ENCODE assay signal across 16 cellular contexts in the genomic region with DNA sequence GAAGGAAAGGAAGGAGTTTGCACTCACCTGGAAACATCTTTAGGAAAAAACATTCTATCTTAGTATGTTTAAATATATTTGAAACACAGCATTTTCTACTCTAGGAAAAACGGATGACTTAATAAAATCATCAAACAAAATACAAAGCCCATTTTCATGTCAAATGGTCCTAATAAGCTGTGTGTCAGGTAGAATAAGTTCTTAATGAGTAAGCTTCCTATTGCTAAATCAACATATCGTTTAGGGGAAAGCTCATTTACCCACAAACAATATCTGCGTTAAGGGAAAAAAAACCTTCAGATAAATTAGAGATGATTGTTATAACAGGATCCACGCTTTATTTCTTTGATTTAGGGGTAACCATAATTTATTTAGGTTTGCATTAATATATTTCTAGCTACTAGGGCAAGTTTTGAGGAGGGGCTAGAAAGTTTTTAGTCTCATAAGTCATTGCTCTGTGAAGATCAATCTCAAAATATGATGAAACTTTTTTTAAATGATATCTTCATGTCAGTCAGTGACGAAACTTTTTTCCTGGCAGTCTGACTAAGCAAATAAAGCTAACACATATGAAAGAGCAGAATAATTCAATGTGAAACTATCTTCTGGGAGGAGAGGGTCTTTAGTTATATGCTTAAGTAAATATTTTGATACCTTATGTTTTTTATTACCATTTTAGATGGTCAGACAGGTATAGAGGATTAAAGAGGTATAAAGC.
DNase-seq lines count a peak whose midpoint lies in the region; ATAC-seq and TF ChIP-seq lines count a peak whose summit lies in the region.
"Had no signal": no experiment of that assay in that cellular context is flagged by ENCODE, and none has a peak within 500 bp of the region (broad histone marks: within the 10 kb centered on the region; RNA-seq: fewer than 3 reads in every experiment).

No MANE protein-coding gene starts in this region.

- H3K79me1 ChIP-seq in trophoblast cell (ENCODE audit: low read length), result peaks cover 11% of the 10 kb centered on the region

- no peak overlapping the region for H3K14ac ChIP-seq in trophoblast cell (ENCODE audit: low read length)

- H3K9ac ChIP-seq in trophoblast cell (ENCODE audit: low read length), result no peak overlapping the region

- no peaks in the 10 kb centered on the region for H3K79me2 ChIP-seq in trophoblast cell (ENCODE audit: control insufficient read depth, insufficient read depth, low read length, poor library complexity)

- H3K4ac ChIP-seq in trophoblast cell (ENCODE audit: low read depth, low read length), result no peak overlapping the region

- no peak overlapping the region for H2AK5ac ChIP-seq in trophoblast cell (ENCODE audit: low read length)

- H3K36me3 ChIP-seq in esophagus (ENCODE audit: control insufficient read depth in 2 of 2, insufficient read depth in 2 of 2, low read length in 1 of 2) (no peaks in the 10 kb centered on the region), trophoblast cell (ENCODE audit: control insufficient read depth in 1 of 2, insufficient read depth in 2 of 2, low read length in 2 of 2) (peaks cover 0 to 4% of the 10 kb centered on the region in 2 experiments)
- H3K36me3 ChIP-seq: gastroesophageal sphincter had no signal

- CTCF ChIA-PET in RWPE1 (lab: Yijun Ruan, JAX), result interaction anchor here (0.6 kb wide), 1 partner anchor 10 kb away, joined by 4 read pairs; no protein-coding TSS in a partner anchor

- POLR2A ChIA-PET in RWPE1 (lab: Yijun Ruan, JAX; ENCODE audit: low non-redundant PET), result no interaction called here

- no peak overlapping the region for H3K23ac ChIP-seq in trophoblast cell (ENCODE audit: low read length)

- no peak for ATAC-seq in HG02571 (IDR thresholded peaks at IDR 0.05; ENCODE audit: unreplicated experiment)
- ATAC-seq in left colon, result no peak
- ATAC-seq: activated CD8-positive, alpha-beta memory T cell treated with anti-CD3 and anti-CD28 coated beads, Interleukin-2, amount 10 ng/mL, durations not matched to agents 7 days and 5 days; gastroesophageal sphincter; HCT116; PC-3; stimulated activated naive CD8-positive, alpha-beta T cell treated with anti-CD3 and anti-CD28 coated beads, Interleukin-15, Interleukin-2, amounts not matched to agents 100 U/mL and 50 U/mL, for 24 hours had no signal

- H2BK5ac ChIP-seq in trophoblast cell (ENCODE audit: low read depth, low read length, poor library complexity), result no peak overlapping the region

- no peak overlapping the region for H3K18ac ChIP-seq in trophoblast cell (ENCODE audit: low read length)

- TF ChIP-seq CTCF in RWPE1 (conservative IDR thresholded peaks at IDR 0.05; ENCODE audit: low read depth), result no peak

- H3K4me3 ChIP-seq in esophagus (ENCODE audit: low read depth in 1 of 2, low read length in 2 of 2), result no peak overlapping the region
- H3K4me3 ChIP-seq in trophoblast cell (ENCODE audit: low read depth, low read length), result no peak overlapping the region
- H3K4me3 ChIP-seq: gastroesophageal sphincter had no signal

- H3K9me3 ChIP-seq in esophagus (ENCODE audit: control insufficient read depth in 2 of 2, insufficient read depth in 1 of 2, low read depth in 1 of 2, low read length in 1 of 2) (no peaks in the 10 kb centered on the region), trophoblast cell (ENCODE audit: insufficient read depth, low read depth, low read length) (no peaks in the 10 kb centered on the region)
- H3K9me3 ChIP-seq: gastroesophageal sphincter had no signal

- WGBS in esophagus, 2 donors, result 61 to 62% methylated on average over 5 of the region's 5 CpGs
- no CpG with 5 or more reads among the region's 5 CpGs for WGBS in trophoblast cell (ENCODE audit: extremely low coverage, insufficient coverage, insufficient read length)

- DNase-seq in HCEC 1CT (peak; percentile 42), RWPE1 (ENCODE audit: low spot score) (no peak), trophoblast cell (no peak), NK-92 (lab: John Stamatoyannopoulos, UW; ENCODE audit: unreplicated experiment) (no peak), left colon (no peak)
- DNase-seq: activated CD8-positive, alpha-beta memory T cell treated with anti-CD3 and anti-CD28 coated beads, Interleukin-2, amount 10 ng/mL, durations not matched to agents 7 days and 5 days; activated naive CD4-positive, alpha-beta T cell; CD4-positive, alpha-beta memory T cell; NCI-H146; NCI-H446 treated with DMSO at 0.1 percent for 48 hours; PC-3; stimulated activated naive CD8-positive, alpha-beta T cell treated with anti-CD3 and anti-CD28 coated beads, Interleukin-15, Interleukin-2, amounts not matched to agents 100 U/mL and 50 U/mL, for 24 hours had no signal

- H2AFZ ChIP-seq in trophoblast cell (ENCODE audit: insufficient read depth, low read length, poor library complexity), result no peak overlapping the region

- H2BK120ac ChIP-seq in trophoblast cell (ENCODE audit: insufficient read depth, low read length, poor library complexity), result no peak overlapping the region

- peak overlapping the region; percentile 64 for H3K27ac ChIP-seq in RWPE1
- peak overlapping the region; percentile 1 to 69 for H3K27ac ChIP-seq in esophagus (ENCODE audit: low read depth in 2 of 2, low read length in 1 of 2)
- H3K27ac ChIP-seq in trophoblast cell (ENCODE audit: low read depth, low read length), result peak overlapping the region; percentile 65
- H3K27ac ChIP-seq: gastroesophageal sphincter had no signal

- H3K27me3 ChIP-seq in esophagus (ENCODE audit: control insufficient read depth in 1 of 2, insufficient read depth in 2 of 2, low read length in 2 of 2) (no peaks in the 10 kb centered on the region), trophoblast cell (ENCODE audit: insufficient read depth, low read length) (no peaks in the 10 kb centered on the region)
- H3K27me3 ChIP-seq: gastroesophageal sphincter had no signal

- H4K12ac ChIP-seq in trophoblast cell (ENCODE audit: low read depth, low read length), result no peak overlapping the region

- no peak overlapping the region for H3K4me2 ChIP-seq in trophoblast cell (ENCODE audit: low read length)

- intact Hi-C loops in left colon (cut with DNase I, micrococcal nuclease), result no loop called here

- H3K4me1 ChIP-seq in esophagus (ENCODE audit: control insufficient read depth in 2 of 2, insufficient read depth in 2 of 2, low read length in 1 of 2) (peaks cover 0 to 11% of the 10 kb centered on the region in 2 donors), trophoblast cell (ENCODE audit: control insufficient read depth in 1 of 2, insufficient read depth in 2 of 2, low read length in 2 of 2) (peaks cover 16 to 24% of the 10 kb centered on the region in 2 experiments)

- no peak overlapping the region for H4K8ac ChIP-seq in trophoblast cell (ENCODE audit: low read depth, low read length)

- no peak overlapping the region for H4K91ac ChIP-seq in trophoblast cell (ENCODE audit: low read depth, low read length)

- H2BK12ac ChIP-seq in trophoblast cell (ENCODE audit: low read length), result no peak overlapping the region
